Comparison of ENCODE assay signal across 2 cellular contexts in the genomic region with DNA sequence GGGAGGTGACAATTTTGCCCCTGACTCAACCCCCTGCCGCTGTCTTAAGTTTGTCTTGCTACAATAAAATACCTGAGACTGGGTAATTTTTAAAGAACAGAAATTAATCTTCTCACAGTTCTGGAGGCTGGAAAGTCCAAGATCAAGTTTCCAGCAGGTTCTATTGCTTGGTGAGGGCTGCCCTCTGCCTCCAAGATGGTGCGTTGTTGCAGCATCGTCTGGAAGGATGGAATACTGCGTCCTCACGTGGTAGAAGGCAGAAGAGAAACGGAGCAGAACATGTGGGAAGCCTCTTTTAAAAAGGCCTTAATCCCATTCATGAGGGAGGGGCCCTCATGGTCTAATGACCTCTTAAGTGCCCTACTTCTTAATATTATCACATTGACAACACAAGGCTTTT.
TF ChIP-seq lines count a peak whose summit lies in the region.

No MANE protein-coding gene starts in this region.

TF ChIP-seq in HCT116, 20 proteins besides CTCF, POLR2A, EP300 and RAD21 (continued from another document):
- no peak for TF ChIP-seq ZBTB33 (IDR thresholded peaks at IDR 0.05; ENCODE audit: extremely low read depth, insufficient replicate concordance, low read length)
- TF ChIP-seq REST (IDR thresholded peaks at IDR 0.05; ENCODE audit: low read depth): no peak
- TF ChIP-seq CBX3 (IDR thresholded peaks at IDR 0.05; ENCODE audit: low read depth): no peak
- no peak for TF ChIP-seq SIN3A (IDR thresholded peaks at IDR 0.05; ENCODE audit: low read depth)
- no peak for TF ChIP-seq ZNF274 (IDR thresholded peaks at IDR 0.05; ENCODE audit: low read depth, low read length)
- TF ChIP-seq, protein P1, sequence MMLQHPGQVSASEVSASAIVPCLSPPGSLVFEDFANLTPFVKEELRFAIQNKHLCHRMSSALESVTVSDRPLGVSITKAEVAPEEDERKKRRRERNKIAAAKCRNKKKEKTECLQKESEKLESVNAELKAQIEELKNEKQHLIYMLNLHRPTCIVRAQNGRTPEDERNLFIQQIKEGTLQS (IDR thresholded peaks at IDR 0.05): no peak
- no peak for TF ChIP-seq EGR1 (IDR thresholded peaks at IDR 0.05; ENCODE audit: low read depth)
- TF ChIP-seq SP1 (IDR thresholded peaks at IDR 0.05; ENCODE audit: low read depth): no peak

TF ChIP-seq in SK-N-SH treated with all-trans-retinoic acid at 6 μM for 48 hours, 23 proteins besides CTCF, POLR2A, EP300 and RAD21 (continued from another document):
- TF ChIP-seq TSHZ2 (CRISPR knock-in tag; IDR thresholded peaks at IDR 0.05): no peak
- TF ChIP-seq ESRRG (CRISPR knock-in tag; IDR thresholded peaks at IDR 0.05): no peak
- TF ChIP-seq, protein P2, sequence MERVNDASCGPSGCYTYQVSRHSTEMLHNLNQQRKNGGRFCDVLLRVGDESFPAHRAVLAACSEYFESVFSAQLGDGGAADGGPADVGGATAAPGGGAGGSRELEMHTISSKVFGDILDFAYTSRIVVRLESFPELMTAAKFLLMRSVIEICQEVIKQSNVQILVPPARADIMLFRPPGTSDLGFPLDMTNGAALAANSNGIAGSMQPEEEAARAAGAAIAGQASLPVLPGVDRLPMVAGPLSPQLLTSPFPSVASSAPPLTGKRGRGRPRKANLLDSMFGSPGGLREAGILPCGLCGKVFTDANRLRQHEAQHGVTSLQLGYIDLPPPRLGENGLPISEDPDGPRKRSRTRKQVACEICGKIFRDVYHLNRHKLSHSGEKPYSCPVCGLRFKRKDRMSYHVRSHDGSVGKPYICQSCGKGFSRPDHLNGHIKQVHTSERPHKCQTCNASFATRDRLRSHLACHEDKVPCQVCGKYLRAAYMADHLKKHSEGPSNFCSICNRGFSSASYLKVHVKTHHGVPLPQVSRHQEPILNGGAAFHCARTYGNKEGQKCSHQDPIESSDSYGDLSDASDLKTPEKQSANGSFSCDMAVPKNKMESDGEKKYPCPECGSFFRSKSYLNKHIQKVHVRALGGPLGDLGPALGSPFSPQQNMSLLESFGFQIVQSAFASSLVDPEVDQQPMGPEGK (CRISPR knock-in tag; IDR thresholded peaks at IDR 0.05; ENCODE audit: borderline replicate concordance): no peak
- TF ChIP-seq CSDC2 (CRISPR knock-in tag; IDR thresholded peaks at IDR 0.05): no peak
- no peak for TF ChIP-seq ARNTL (CRISPR knock-in tag; IDR thresholded peaks at IDR 0.05; ENCODE audit: borderline replicate concordance, low read depth)
- TF ChIP-seq ZNF8 (CRISPR knock-in tag; IDR thresholded peaks at IDR 0.05): no peak
- TF ChIP-seq OSR1 (CRISPR knock-in tag; IDR thresholded peaks at IDR 0.05): no peak
- no peak for TF ChIP-seq TCF4 (CRISPR knock-in tag; IDR thresholded peaks at IDR 0.05; ENCODE audit: borderline replicate concordance)
- no peak for TF ChIP-seq PPARA (CRISPR knock-in tag; IDR thresholded peaks at IDR 0.05; ENCODE audit: borderline replicate concordance)
- no peak for TF ChIP-seq SNAI2 (CRISPR knock-in tag; IDR thresholded peaks at IDR 0.05)
- TF ChIP-seq ZFP30 (CRISPR knock-in tag; IDR thresholded peaks at IDR 0.05): no peak
- no peak for TF ChIP-seq TOX (CRISPR knock-in tag; IDR thresholded peaks at IDR 0.05; ENCODE audit: borderline replicate concordance)
- no peak for TF ChIP-seq ZFP3 (CRISPR knock-in tag; IDR thresholded peaks at IDR 0.05)
